Comparison of ENCODE assay signal across 24 cellular contexts in genomic region chr12:119006749-119007148, GRCh38. TPM values are rescaled to one million over a fixed set of nuclear protein-coding genes. Genes with fewer than 3 reads are reported as not detected.
DNase-seq lines count a peak whose midpoint lies in the region; TF ChIP-seq lines count a peak whose summit lies in the region.
"Had no signal": no experiment of that assay in that cellular context is flagged by ENCODE, and none has a peak within 500 bp of the region (broad histone marks: within the 10 kb centered on the region; RNA-seq: fewer than 3 reads in every experiment).

No MANE protein-coding gene starts in this region.

- no peak for TF ChIP-seq CTCF in right atrium auricular region (IDR thresholded peaks at IDR 0.05)

- DNase-seq in NCI-H146 (lab: John Stamatoyannopoulos, UW) (peak; percentile 50), NCI-H146 treated with DMSO at 0.1 percent for 48 hours (lab: John Stamatoyannopoulos, UW; ENCODE audit: unreplicated experiment) (no peak), NCI-H69 (lab: John Stamatoyannopoulos, UW) (peak; percentile 83), cerebellar nuclear complex (lab: John Stamatoyannopoulos, UW) (peak; percentile 66 to 84), trophoblast cell (no peak), AG08395 (ENCODE audit: low spot score) (no peak), right atrium auricular region (ENCODE audit: low spot score) (no peak), iPS-NIHi7 (ENCODE audit: extremely low spot score) (no peak)
- DNase-seq: activated CD4-positive, alpha-beta T cell treated with anti-CD3 and anti-CD28 coated beads, Interleukin-2, amount 50 U/mL, for 48 hours; activated T-cell treated with anti-CD3 and anti-CD28 coated beads for 4 hours; amniotic stem cell; effector CD4-positive, alpha-beta T cell; GF-D8; HFFc6; midbrain; NCI-H2081; stimulated activated CD4-positive, alpha-beta T cell treated with anti-CD3 and anti-CD28 coated beads, Interleukin-2, amount 100 ng/mL, for 48 hours had no signal

- H3K4ac ChIP-seq in trophoblast cell (ENCODE audit: low read depth, low read length), result no peak overlapping the region

- H3K18ac ChIP-seq in trophoblast cell (ENCODE audit: low read length), result no peak overlapping the region

- H3K27me3 ChIP-seq in trophoblast cell (ENCODE audit: insufficient read depth, low read length), result no peaks in the 10 kb centered on the region
- no peaks in the 10 kb centered on the region for H3K27me3 ChIP-seq in right atrium auricular region
- H3K27me3 ChIP-seq: BLaER1 had no signal

- H3K4me3 ChIP-seq in trophoblast cell (ENCODE audit: low read depth, low read length) (no peak overlapping the region), right atrium auricular region (no peak overlapping the region)
- H3K4me3 ChIP-seq: BLaER1, esophagus muscularis mucosa, gastroesophageal sphincter, K562, skin epidermis had no signal

- H4K91ac ChIP-seq in trophoblast cell (ENCODE audit: low read depth, low read length), result no peak overlapping the region

- H3K23ac ChIP-seq in trophoblast cell (ENCODE audit: low read length), result peak overlapping the region; percentile 17

- no peak overlapping the region for H2AK5ac ChIP-seq in trophoblast cell (ENCODE audit: low read length)

- H2BK12ac ChIP-seq in trophoblast cell (ENCODE audit: low read length), result no peak overlapping the region

- no peak overlapping the region for H2BK120ac ChIP-seq in trophoblast cell (ENCODE audit: insufficient read depth, low read length, poor library complexity)

- H3K9me3 ChIP-seq in trophoblast cell (ENCODE audit: insufficient read depth, low read depth, low read length) (peaks cover 3% of the 10 kb centered on the region), right atrium auricular region (peaks cover 0 to 9% of the 10 kb centered on the region in 2 donors)

- H4K12ac ChIP-seq in trophoblast cell (ENCODE audit: low read depth, low read length), result no peak overlapping the region

- H3K36me3 ChIP-seq in trophoblast cell (ENCODE audit: control insufficient read depth in 1 of 2, insufficient read depth in 2 of 2, low read length in 2 of 2) (no peaks in the 10 kb centered on the region), right atrium auricular region (no peaks in the 10 kb centered on the region)
- H3K36me3 ChIP-seq: BLaER1, esophagus muscularis mucosa, gastroesophageal sphincter had no signal

- no peak overlapping the region for H3K14ac ChIP-seq in trophoblast cell (ENCODE audit: low read length)

- no CpG with 5 or more reads among the region's 5 CpGs for WGBS in trophoblast cell (ENCODE audit: extremely low coverage, insufficient coverage, insufficient read length)

- H2AFZ ChIP-seq in trophoblast cell (ENCODE audit: insufficient read depth, low read length, poor library complexity), result no peak overlapping the region

- H3K4me1 ChIP-seq in trophoblast cell (ENCODE audit: control insufficient read depth in 1 of 2, insufficient read depth in 2 of 2, low read length in 2 of 2) (no peaks in the 10 kb centered on the region), right atrium auricular region (no peaks in the 10 kb centered on the region)
- H3K4me1 ChIP-seq: BLaER1, esophagus muscularis mucosa, gastroesophageal sphincter had no signal

- H3K27ac ChIP-seq in trophoblast cell (ENCODE audit: low read depth, low read length) (no peak overlapping the region), right atrium auricular region (no peak overlapping the region)
- H3K27ac ChIP-seq: BLaER1, esophagus muscularis mucosa, gastroesophageal sphincter, skin epidermis had no signal

- H3K9ac ChIP-seq in trophoblast cell (ENCODE audit: low read length), result no peak overlapping the region
- H3K9ac ChIP-seq: BLaER1 had no signal

- no peaks in the 10 kb centered on the region for H3K79me1 ChIP-seq in trophoblast cell (ENCODE audit: low read length)

- no peaks in the 10 kb centered on the region for H3K79me2 ChIP-seq in trophoblast cell (ENCODE audit: control insufficient read depth, insufficient read depth, low read length, poor library complexity)

- no peak overlapping the region for H4K8ac ChIP-seq in trophoblast cell (ENCODE audit: low read depth, low read length)

- no peak overlapping the region for H3K4me2 ChIP-seq in trophoblast cell (ENCODE audit: low read length)
- H3K4me2 ChIP-seq: BLaER1 had no signal

- no peak overlapping the region for H2BK5ac ChIP-seq in trophoblast cell (ENCODE audit: low read depth, low read length, poor library complexity)

RNA-seq across cellular contexts. Expression of gene SRRM4, which starts 25.4 kb away (rescaled TPM):
- 0.26 and 0.29 TPM in 2 replicates for polyA plus RNA-seq in trophoblast cell (2013)
- total RNA-seq in right atrium auricular region, result under 1 TPM in 1 of 2 donors, not detected in 1; 0.08 TPM
- total RNA-seq: esophagus muscularis mucosa; HFFc6; K562; left lobe of liver; T-helper 1 cell treated with Interleukin-12 subunit alpha and Interleukin-12 subunit beta and Interleukin-4 antibody, amounts not matched to agents 30 ng/mL and 1 ng/mL, for 36 hours had no signal
- polyA plus RNA-seq: K562 had no signal

Comparison
In these comparisons a context has a peak if more than half of its experiments do, and no peak if none do; other contexts are left out.
1. DNase-seq: peak in NCI-H146 (single experiment), NCI-H69 (single experiment) and cerebellar nuclear complex (2 of 2); none in NCI-H146 treated with DMSO at 0.1 percent for 48 hours (single experiment), trophoblast cell (0 of 2), AG08395 (single experiment), right atrium auricular region (single experiment) and iPS-NIHi7 (single experiment).